In genomic region chr19:38686530-38686888, GRCh38 we compare ENCODE assay signal across 8 cellular contexts. TPM values are rescaled to one million over a fixed set of nuclear protein-coding genes. Genes with fewer than 3 reads are reported as not detected.
A peak's percentile ranks its signal among the peaks of the same experiment; 100 is the strongest.
DNase-seq lines count a peak whose midpoint lies in the region; ATAC-seq and TF ChIP-seq lines count a peak whose summit lies in the region.

No MANE protein-coding gene starts in this region.

- H2AFZ ChIP-seq in neuronal stem cell (ENCODE audit: low read length) = no peak overlapping the region

- H3K9ac ChIP-seq in neuronal stem cell (ENCODE audit: low read depth, low read length, poor library complexity) = no peak overlapping the region

- H3K9me3 ChIP-seq in breast epithelium (no peaks in the 10 kb centered on the region), neuronal stem cell (replicated peaks in 1 of 2; ENCODE audit: control insufficient read depth in 2 of 2, insufficient read depth in 1 of 2, low read depth in 1 of 2, low read length in 2 of 2) (peaks cover under 1 to 12% of the 10 kb centered on the region in 2 donors)

- peak overlapping the region; percentile 63 for H3K18ac ChIP-seq in neuronal stem cell (ENCODE audit: low read length)

- DNase-seq in GDM1 (lab: John Stamatoyannopoulos, UW) = peak; percentile 41
- peak; percentile 24 for DNase-seq in NCI-H226
- DNase-seq in breast epithelium (ENCODE audit: low spot score in 2 of 2) = no peak
- no peak for DNase-seq in neuronal stem cell (ENCODE audit: low spot score)
- DNase-seq in A172 (ENCODE audit: low spot score) = no peak

- H3K27ac ChIP-seq in breast epithelium = peak overlapping the region; percentile 98 to 99
- H3K27ac ChIP-seq in neuronal stem cell (replicated peaks; ENCODE audit: low read length) = no peak overlapping the region

- WGBS in neuronal stem cell (ENCODE audit: extremely low coverage in 2 of 2, insufficient read length in 2 of 2, insufficient replicate concordance in 1 of 2), 2 donors = no CpG with 5 or more reads among the region's 5 CpGs

- H3K79me1 ChIP-seq in neuronal stem cell (ENCODE audit: low read depth, low read length) = peaks cover 12% of the 10 kb centered on the region

- H2BK5ac ChIP-seq in neuronal stem cell (ENCODE audit: low read length) = no peak overlapping the region

- no peak overlapping the region for H2AK5ac ChIP-seq in neuronal stem cell (ENCODE audit: low read depth, low read length)

- no peak overlapping the region for H3K14ac ChIP-seq in neuronal stem cell (ENCODE audit: low read length)

- no peak for TF ChIP-seq CTCF in breast epithelium (IDR thresholded peaks at IDR 0.05)

- H3K4ac ChIP-seq in neuronal stem cell (ENCODE audit: low read length) = no peak overlapping the region

- H4K91ac ChIP-seq in neuronal stem cell (ENCODE audit: low read depth, low read length, poor library complexity) = no peak overlapping the region

- H4K8ac ChIP-seq in neuronal stem cell (ENCODE audit: low read depth, low read length) = no peak overlapping the region

- H3K4me1 ChIP-seq in breast epithelium = peaks cover 27 to 39% of the 10 kb centered on the region in 2 donors
- H3K4me1 ChIP-seq in neuronal stem cell (ENCODE audit: control insufficient read depth in 2 of 2, insufficient read depth in 1 of 2, low read depth in 1 of 2, low read length in 2 of 2) = peaks cover 19 to 41% of the 10 kb centered on the region in 2 donors

- H3K4me3 ChIP-seq in breast epithelium (no peak overlapping the region), neuronal stem cell (ENCODE audit: low read length in 2 of 2) (no peak overlapping the region)

- H3K4me2 ChIP-seq in neuronal stem cell (ENCODE audit: insufficient read depth, low read length, poor library complexity, severe bottlenecking) = peak overlapping the region; percentile 39

- no peak overlapping the region for H3K23ac ChIP-seq in neuronal stem cell (ENCODE audit: low read depth, low read length, poor library complexity)

- H3K27me3 ChIP-seq in breast epithelium (no peaks in the 10 kb centered on the region), neuronal stem cell (ENCODE audit: control insufficient read depth in 3 of 3, insufficient read depth in 3 of 3, low read depth in 1 of 3, low read length in 3 of 3) (no peaks in the 10 kb centered on the region)

- H2BK120ac ChIP-seq in neuronal stem cell (ENCODE audit: low read depth, low read length) = no peak overlapping the region

- ATAC-seq in HG02763 (IDR thresholded peaks at IDR 0.05; ENCODE audit: unreplicated experiment) = no peak
- no peak for ATAC-seq in HG03280 (IDR thresholded peaks at IDR 0.05; ENCODE audit: unreplicated experiment)
- ATAC-seq in GM21723 (IDR thresholded peaks at IDR 0.05; ENCODE audit: unreplicated experiment) = no peak

- TF ChIP-seq POLR2A in breast epithelium (IDR thresholded peaks at IDR 0.05) = no peak

- H2BK12ac ChIP-seq in neuronal stem cell (ENCODE audit: low read length) = no peak overlapping the region

- H2BK15ac ChIP-seq in neuronal stem cell (ENCODE audit: low read length) = no peak overlapping the region

- H3K36me3 ChIP-seq in breast epithelium = no peaks in the 10 kb centered on the region
- H3K36me3 ChIP-seq in neuronal stem cell (replicated peaks in 1 of 2; ENCODE audit: control insufficient read depth in 2 of 2, insufficient read depth in 2 of 2, low read length in 2 of 2) = peaks cover under 1 to 48% of the 10 kb centered on the region in 2 donors

- intact Hi-C loops in breast epithelium (cut with DNase I; ENCODE audit: low total_unique reads) = no loop called here

RNA-seq across cellular contexts. Expression of gene ACTN4, which starts 39.1 kb away (rescaled TPM):
- total RNA-seq in breast epithelium = 100 to 1,000 TPM; 182 to 296 (median 269) TPM
- 205 TPM for polyA plus RNA-seq in neuronal stem cell (2013, experiment 1 of 2)
- 200 TPM for polyA plus RNA-seq in neuronal stem cell (2013, experiment 2 of 2)
- 493 and 604 TPM in 2 replicates for total RNA-seq in A172 (2014; rRNA removed; shearing (Covaris generic))

RNA-seq across cellular contexts. Expression of gene CAPN12, which starts 57.8 kb away (rescaled TPM):
- total RNA-seq in breast epithelium = 1 to 10 TPM in 2 of 3 donors, under 1 TPM in 1; 0.16 to 9.2 (median 4.1) TPM
- 5.6 TPM for polyA plus RNA-seq in neuronal stem cell (2013, experiment 1 of 2)
- polyA plus RNA-seq in neuronal stem cell (2013, experiment 2 of 2) = 5.2 TPM
- not detected in 2 replicates for total RNA-seq in A172 (2014; rRNA removed; shearing (Covaris generic))

Comparison
In these comparisons a context has a peak if more than half of its experiments do, and no peak if none do; other contexts are left out.
1. DNase-seq: peak in GDM1 (single experiment) and NCI-H226 (single experiment); none in breast epithelium (0 of 2), neuronal stem cell (single experiment) and A172 (single experiment).